In the genomic region with DNA sequence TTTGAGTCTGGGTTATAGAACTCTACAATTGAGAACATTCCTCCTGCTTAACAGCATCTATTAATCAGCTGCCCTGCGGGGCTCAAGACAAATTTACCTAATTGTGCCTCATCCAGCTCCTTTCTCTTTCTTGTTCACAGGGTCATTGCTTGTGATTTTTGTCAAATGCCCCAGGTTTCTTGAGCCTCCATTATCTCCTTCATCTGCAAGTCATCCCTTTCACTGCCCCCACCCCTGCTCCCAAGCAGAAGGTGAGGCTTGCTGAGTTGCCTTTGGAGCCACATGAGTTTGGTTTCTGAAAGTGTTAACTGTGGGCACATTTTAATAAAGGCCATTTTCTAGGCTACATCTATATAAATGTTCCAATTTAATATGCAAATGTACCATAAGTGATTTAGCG, we compare ENCODE assay signal across 16 cellular contexts. TPM values are rescaled to one million over a fixed set of nuclear protein-coding genes. Genes with fewer than 3 reads are reported as not detected.
DNase-seq lines count a peak whose midpoint lies in the region; ATAC-seq, FAIRE-seq and TF ChIP-seq lines count a peak whose summit lies in the region.
"Had no signal": no experiment of that assay in that cellular context is flagged by ENCODE, and none has a peak within 500 bp of the region (broad histone marks: within the 10 kb centered on the region; RNA-seq: fewer than 3 reads in every experiment).

No MANE protein-coding gene starts in this region.

- H3K27ac Mint-ChIP-seq in endodermal cell (no peak overlapping the region), T-helper 17 cell (no peak overlapping the region)
- H3K27ac Mint-ChIP-seq: CD4-positive, alpha-beta memory T cell had no signal

- H3K4me1 ChIP-seq in endodermal cell (ENCODE audit: control insufficient read depth, insufficient read depth, low read length), result no peaks in the 10 kb centered on the region
- peaks cover 0 to 2% of the 10 kb centered on the region in 2 donors for H3K4me1 ChIP-seq in neuronal stem cell (ENCODE audit: control insufficient read depth in 2 of 2, insufficient read depth in 1 of 2, low read depth in 1 of 2, low read length in 2 of 2)
- no peaks in the 10 kb centered on the region for H3K4me1 ChIP-seq in upper lobe of right lung
- H3K4me1 ChIP-seq: BE2C had no signal

- H3K27me3 Mint-ChIP-seq in endodermal cell (ENCODE audit: insufficient read depth) (peaks cover 15% of the 10 kb centered on the region), T-helper 17 cell (peaks cover 4% of the 10 kb centered on the region)

- H3K4me3 ChIP-seq in endodermal cell (ENCODE audit: low read length), result no peak overlapping the region
- no peak overlapping the region for H3K4me3 ChIP-seq in neuronal stem cell (ENCODE audit: low read length in 2 of 2)
- no peak overlapping the region for H3K4me3 ChIP-seq in upper lobe of right lung
- H3K4me3 ChIP-seq: A549, GM23248 had no signal

- no peaks in the 10 kb centered on the region for H3K36me3 Mint-ChIP-seq in endodermal cell (ENCODE audit: low read depth)
- peaks cover 3% of the 10 kb centered on the region for H3K36me3 Mint-ChIP-seq in T-helper 17 cell (ENCODE audit: low read depth)
- H3K36me3 Mint-ChIP-seq: CD4-positive, alpha-beta memory T cell had no signal

- peak; percentile 57 for FAIRE-seq in HTR-8/SVneo (lab: Jason Lieb, UNC)
- FAIRE-seq: A549, G401.6, GM12891 had no signal

- H3K4ac ChIP-seq in neuronal stem cell (ENCODE audit: low read length), result no peak overlapping the region

- H2AFZ ChIP-seq in neuronal stem cell (ENCODE audit: low read length), result no peak overlapping the region
- H2AFZ ChIP-seq: GM23248 had no signal

- no peak overlapping the region for H2AK5ac ChIP-seq in neuronal stem cell (ENCODE audit: low read depth, low read length)

- ATAC-seq in upper lobe of right lung, result no peak
- ATAC-seq in T-helper 17 cell, result no peak
- ATAC-seq: A549 had no signal

- DNase-seq in HTR-8/SVneo (ENCODE audit: insufficient read length, low spot score), result no peak
- peak; percentile 32 for DNase-seq in endodermal cell
- DNase-seq in neuronal stem cell (ENCODE audit: low spot score), result no peak
- DNase-seq in upper lobe of right lung, result no peak
- DNase-seq in T-helper 17 cell, result no peak
- DNase-seq in NCI-H1417 treated with DMSO at 0.1 percent for 48 hours (lab: John Stamatoyannopoulos, UW), result no peak
- DNase-seq: BE2C; CD4-positive, alpha-beta memory T cell; DMS79; GM23248; H7 had no signal

- no peak overlapping the region for H2BK120ac ChIP-seq in neuronal stem cell (ENCODE audit: low read depth, low read length)

- H2BK15ac ChIP-seq in neuronal stem cell (ENCODE audit: low read length), result no peak overlapping the region

- TF ChIP-seq CTCF in VCaP (conservative IDR thresholded peaks at IDR 0.05) (no peak), endodermal cell (conservative IDR thresholded peaks at IDR 0.05) (no peak), upper lobe of right lung (IDR thresholded peaks at IDR 0.05) (no peak)

- no peak overlapping the region for H3K4me2 ChIP-seq in neuronal stem cell (ENCODE audit: insufficient read depth, low read length, poor library complexity, severe bottlenecking)
- H3K4me2 ChIP-seq: A549 had no signal

- intact Hi-C loops in upper lobe of right lung (cut with DNase I), result no loop called here

- H3K14ac ChIP-seq in neuronal stem cell (ENCODE audit: low read length), result no peak overlapping the region

- WGBS in endodermal cell (ENCODE audit: insufficient coverage in 1 of 2, insufficient read length in 1 of 2), 2 experiments, result 67 to 83% methylated on average over 1 of the region's 2 CpGs
- no CpG with 5 or more reads among the region's 2 CpGs for WGBS in neuronal stem cell (ENCODE audit: extremely low coverage in 2 of 2, insufficient read length in 2 of 2, insufficient replicate concordance in 1 of 2), 2 donors

- H4K91ac ChIP-seq in neuronal stem cell (ENCODE audit: low read depth, low read length, poor library complexity), result no peak overlapping the region

- H3K27ac ChIP-seq in VCaP (peak overlapping the region; percentile 99), endodermal cell (ENCODE audit: low read depth, low read length) (no peak overlapping the region), neuronal stem cell (replicated peaks; ENCODE audit: low read length) (peak overlapping the region; percentile 19), upper lobe of right lung (no peak overlapping the region)
- H3K27ac ChIP-seq: A549, C4-2B, GM23248 had no signal

- no peak overlapping the region for H3K23ac ChIP-seq in neuronal stem cell (ENCODE audit: low read depth, low read length, poor library complexity)

- H3K9me3 Mint-ChIP-seq in endodermal cell, result no peaks in the 10 kb centered on the region

- H3K4me1 Mint-ChIP-seq in endodermal cell, result peaks cover 5% of the 10 kb centered on the region
- peaks cover 2% of the 10 kb centered on the region for H3K4me1 Mint-ChIP-seq in T-helper 17 cell
- H3K4me1 Mint-ChIP-seq: CD4-positive, alpha-beta memory T cell had no signal

- no peak overlapping the region for H3K18ac ChIP-seq in neuronal stem cell (ENCODE audit: low read length)

- H2BK12ac ChIP-seq in neuronal stem cell (ENCODE audit: low read length), result no peak overlapping the region

- H3K79me1 ChIP-seq in neuronal stem cell (ENCODE audit: low read depth, low read length), result peaks cover 2% of the 10 kb centered on the region

- H3K9ac ChIP-seq in endodermal cell (ENCODE audit: extremely low read depth, low read length, poor library complexity, severe bottlenecking) (no peak overlapping the region), neuronal stem cell (ENCODE audit: low read depth, low read length, poor library complexity) (no peak overlapping the region)
- H3K9ac ChIP-seq: GM23248 had no signal

- H3K4me3 Mint-ChIP-seq in endodermal cell (no peak overlapping the region), T-helper 17 cell (no peak overlapping the region)
- H3K4me3 Mint-ChIP-seq: CD4-positive, alpha-beta memory T cell had no signal

- no peak overlapping the region for H2BK5ac ChIP-seq in neuronal stem cell (ENCODE audit: low read length)

- H3K9me3 ChIP-seq in endodermal cell (ENCODE audit: control insufficient read depth, low read length) (no peaks in the 10 kb centered on the region), neuronal stem cell (replicated peaks in 1 of 2; ENCODE audit: control insufficient read depth in 2 of 2, insufficient read depth in 1 of 2, low read depth in 1 of 2, low read length in 2 of 2) (peaks cover 0 to 6% of the 10 kb centered on the region in 2 donors), upper lobe of right lung (no peaks in the 10 kb centered on the region), T-helper 17 cell (ENCODE audit: control insufficient read depth, low read length, poor library complexity, severe bottlenecking) (no peaks in the 10 kb centered on the region)
- H3K9me3 ChIP-seq: BE2C had no signal

- no peak overlapping the region for H4K8ac ChIP-seq in neuronal stem cell (ENCODE audit: low read depth, low read length)

- H3K36me3 ChIP-seq in endodermal cell (ENCODE audit: control insufficient read depth, insufficient read depth, low read length) (no peaks in the 10 kb centered on the region), neuronal stem cell (replicated peaks in 1 of 2; ENCODE audit: control insufficient read depth in 2 of 2, insufficient read depth in 2 of 2, low read length in 2 of 2) (no peaks in the 10 kb centered on the region), upper lobe of right lung (no peaks in the 10 kb centered on the region)
- H3K36me3 ChIP-seq: BE2C had no signal

- H3K27me3 ChIP-seq in endodermal cell (ENCODE audit: control insufficient read depth, insufficient read depth, low read length, poor library complexity, severe bottlenecking) (no peaks in the 10 kb centered on the region), neuronal stem cell (ENCODE audit: control insufficient read depth in 3 of 3, insufficient read depth in 3 of 3, low read depth in 1 of 3, low read length in 3 of 3) (no peaks in the 10 kb centered on the region), upper lobe of right lung (no peaks in the 10 kb centered on the region)
- H3K27me3 ChIP-seq: BE2C had no signal

RNA-seq across cellular contexts. Expression of gene VSTM2L, which starts 55.9 kb away (rescaled TPM):
- 1 to 10 TPM; 1.4 to 2.9 TPM for total RNA-seq in endodermal cell
- polyA plus RNA-seq in endodermal cell (2013, experiment 1 of 2), result 27.8 TPM
- 22.4 TPM for polyA plus RNA-seq in endodermal cell (2013, experiment 2 of 2)
- polyA plus RNA-seq in neuronal stem cell (2013, experiment 1 of 2), result 9.1 TPM
- 8.0 TPM for polyA plus RNA-seq in neuronal stem cell (2013, experiment 2 of 2)
- 12.9 TPM for total RNA-seq in upper lobe of right lung
- total RNA-seq in T-helper 17 cell, result not detected
- total RNA-seq: CD4-positive, alpha-beta memory T cell had no signal
- polyA plus RNA-seq: CD4-positive, alpha-beta memory T cell had no signal

Comparison
In these comparisons a context has a peak if more than half of its experiments do, and no peak if none do; other contexts are left out.
1. H3K27ac ChIP-seq: peak in VCaP (single experiment) and neuronal stem cell (single experiment); none in endodermal cell (single experiment) and upper lobe of right lung (single experiment).